ENCODE assay signal across 20 cellular contexts in genomic region chr6:48919555-48919954, GRCh38.
A peak's percentile ranks its signal among the peaks of the same experiment; 100 is the strongest.
DNase-seq lines count a peak whose midpoint lies in the region; ATAC-seq lines count a peak whose summit lies in the region.
"Had no signal": no experiment of that assay in that cellular context is flagged by ENCODE, and none has a peak within 500 bp of the region (broad histone marks: within the 10 kb centered on the region; RNA-seq: fewer than 3 reads in every experiment).

No MANE protein-coding gene starts in this region.

- no peaks in the 10 kb centered on the region for H3K36me3 ChIP-seq in H7 (replicated peaks; ENCODE audit: control insufficient read depth, insufficient read depth, low read length)
- no peaks in the 10 kb centered on the region for H3K36me3 ChIP-seq in neuronal stem cell (replicated peaks in 1 of 2; ENCODE audit: control insufficient read depth in 2 of 2, insufficient read depth in 2 of 2, low read length in 2 of 2)

- CTCF ChIA-PET in activated CD8-positive, alpha-beta T cell treated with anti-CD3 and anti-CD28 coated beads, Interleukin-2, amount 10 ng/mL, durations not matched to agents 7 days and 5 days (lab: Charles Lee), result no interaction called here

- H3K4me3 ChIP-seq in H7 (ENCODE audit: insufficient read depth, low read depth, low read length) (no peak overlapping the region), neuronal stem cell (ENCODE audit: low read length in 2 of 2) (no peak overlapping the region)
- H3K4me3 ChIP-seq: A549, GM12878 had no signal

- H2AK5ac ChIP-seq in neuronal stem cell (ENCODE audit: low read depth, low read length), result no peak overlapping the region

- H4K91ac ChIP-seq in neuronal stem cell (ENCODE audit: low read depth, low read length, poor library complexity), result no peak overlapping the region

- no peak overlapping the region for H3K9ac ChIP-seq in neuronal stem cell (ENCODE audit: low read depth, low read length, poor library complexity)

- H3K9me3 Mint-ChIP-seq in activated CD8-positive, alpha-beta T cell treated with anti-CD3 and anti-CD28 coated beads, Interleukin-2, amount 10 ng/mL, durations not matched to agents 7 days and 5 days (ENCODE audit: insufficient read depth), result peaks cover 17% of the 10 kb centered on the region

- H2AFZ ChIP-seq in neuronal stem cell (ENCODE audit: low read length), result no peak overlapping the region

- H3K36me3 Mint-ChIP-seq in activated CD8-positive, alpha-beta T cell treated with anti-CD3 and anti-CD28 coated beads, Interleukin-2, amount 10 ng/mL, durations not matched to agents 7 days and 5 days (ENCODE audit: low read depth), result no peaks in the 10 kb centered on the region
- H3K36me3 Mint-ChIP-seq: CD4-positive, CD25-positive, alpha-beta regulatory T cell had no signal

- DNase-seq in COLO668 (lab: John Stamatoyannopoulos, UW; ENCODE audit: unreplicated experiment) (peak; percentile 7), H7 (peak; percentile 2), NCI-H510A (lab: John Stamatoyannopoulos, UW) (peak; percentile 72), neuronal stem cell (ENCODE audit: low spot score) (no peak), T-helper 9 cell (no peak), NCI-H1092 treated with DMSO at 0.1 percent for 48 hours (lab: John Stamatoyannopoulos, UW) (no peak)
- DNase-seq in activated CD8-positive, alpha-beta T cell treated with anti-CD3 and anti-CD28 coated beads, Interleukin-2, amount 10 ng/mL, durations not matched to agents 7 days and 5 days, result no peak
- DNase-seq: CD4-positive, CD25-positive, alpha-beta regulatory T cell; COR-L47; DND-41; MV-4-11; NCI-H1694; NCI-H2081; NCI-H524; NCI-H774; PC-3 had no signal

- peak overlapping the region; percentile 29 for H3K18ac ChIP-seq in neuronal stem cell (ENCODE audit: low read length)

- no peak overlapping the region for H3K27ac ChIP-seq in neuronal stem cell (replicated peaks; ENCODE audit: low read length)
- H3K27ac ChIP-seq: A549 had no signal

- no peak overlapping the region for H2BK5ac ChIP-seq in neuronal stem cell (ENCODE audit: low read length)

- H3K14ac ChIP-seq in neuronal stem cell (ENCODE audit: low read length), result no peak overlapping the region

- no peak for ATAC-seq in activated CD8-positive, alpha-beta T cell treated with anti-CD3 and anti-CD28 coated beads, Interleukin-2, amount 10 ng/mL, durations not matched to agents 7 days and 5 days
- ATAC-seq: A549, GM12878, HCT116, PC-3 had no signal

- no peak overlapping the region for H2BK120ac ChIP-seq in neuronal stem cell (ENCODE audit: low read depth, low read length)

- H3K4me1 Mint-ChIP-seq in activated CD8-positive, alpha-beta T cell treated with anti-CD3 and anti-CD28 coated beads, Interleukin-2, amount 10 ng/mL, durations not matched to agents 7 days and 5 days (ENCODE audit: low read depth), result no peaks in the 10 kb centered on the region
- H3K4me1 Mint-ChIP-seq: B cell; CD4-positive, CD25-positive, alpha-beta regulatory T cell had no signal

- H3K4ac ChIP-seq in neuronal stem cell (ENCODE audit: low read length), result no peak overlapping the region

- no peak overlapping the region for H3K27ac Mint-ChIP-seq in activated CD8-positive, alpha-beta T cell treated with anti-CD3 and anti-CD28 coated beads, Interleukin-2, amount 10 ng/mL, durations not matched to agents 7 days and 5 days
- H3K27ac Mint-ChIP-seq: B cell; CD4-positive, CD25-positive, alpha-beta regulatory T cell had no signal

- no peak overlapping the region for H3K4me2 ChIP-seq in neuronal stem cell (ENCODE audit: insufficient read depth, low read length, poor library complexity, severe bottlenecking)
- H3K4me2 ChIP-seq: A549 had no signal

- no peak overlapping the region for H3K4me3 Mint-ChIP-seq in activated CD8-positive, alpha-beta T cell treated with anti-CD3 and anti-CD28 coated beads, Interleukin-2, amount 10 ng/mL, durations not matched to agents 7 days and 5 days
- H3K4me3 Mint-ChIP-seq: B cell; CD4-positive, CD25-positive, alpha-beta regulatory T cell had no signal

- no peaks in the 10 kb centered on the region for H3K4me1 ChIP-seq in neuronal stem cell (ENCODE audit: control insufficient read depth in 2 of 2, insufficient read depth in 1 of 2, low read depth in 1 of 2, low read length in 2 of 2)
- H3K4me1 ChIP-seq: A549 had no signal

- no peak overlapping the region for H3K23ac ChIP-seq in neuronal stem cell (ENCODE audit: low read depth, low read length, poor library complexity)

- H3K27me3 Mint-ChIP-seq in activated CD8-positive, alpha-beta T cell treated with anti-CD3 and anti-CD28 coated beads, Interleukin-2, amount 10 ng/mL, durations not matched to agents 7 days and 5 days (ENCODE audit: low read depth), result no peaks in the 10 kb centered on the region
- H3K27me3 Mint-ChIP-seq: B cell; CD4-positive, CD25-positive, alpha-beta regulatory T cell had no signal

- POLR2A ChIA-PET in activated CD8-positive, alpha-beta T cell treated with anti-CD3 and anti-CD28 coated beads, Interleukin-2, amount 10 ng/mL, durations not matched to agents 7 days and 5 days (lab: Charles Lee), result no interaction called here

- H2BK12ac ChIP-seq in neuronal stem cell (ENCODE audit: low read length), result no peak overlapping the region

- no peak overlapping the region for H2BK15ac ChIP-seq in neuronal stem cell (ENCODE audit: low read length)

- no peaks in the 10 kb centered on the region for H3K9me3 ChIP-seq in neuronal stem cell (replicated peaks in 1 of 2; ENCODE audit: control insufficient read depth in 2 of 2, insufficient read depth in 1 of 2, low read depth in 1 of 2, low read length in 2 of 2)
- H3K9me3 ChIP-seq: A549 had no signal

- H4K8ac ChIP-seq in neuronal stem cell (ENCODE audit: low read depth, low read length), result no peak overlapping the region

- H3K27me3 ChIP-seq in H7 (ENCODE audit: control insufficient read depth, insufficient read depth, low read length), result no peaks in the 10 kb centered on the region
- H3K27me3 ChIP-seq in neuronal stem cell (ENCODE audit: control insufficient read depth in 3 of 3, insufficient read depth in 3 of 3, low read depth in 1 of 3, low read length in 3 of 3), result no peaks in the 10 kb centered on the region

- H3K79me1 ChIP-seq in neuronal stem cell (ENCODE audit: low read depth, low read length), result no peaks in the 10 kb centered on the region

Comparison
In these comparisons a context has a peak if more than half of its experiments do, and no peak if none do; other contexts are left out.
1. DNase-seq: peak in COLO668 (single experiment), H7 (single experiment) and NCI-H510A (single experiment); none in neuronal stem cell (single experiment), activated CD8-positive, alpha-beta T cell treated with anti-CD3 and anti-CD28 coated beads, Interleukin-2, amount 10 ng/mL, durations not matched to agents 7 days and 5 days (single experiment), T-helper 9 cell (single experiment) and NCI-H1092 treated with DMSO at 0.1 percent for 48 hours (single experiment).